ENCODE assay signal across 1 cellular context in the genomic region with DNA sequence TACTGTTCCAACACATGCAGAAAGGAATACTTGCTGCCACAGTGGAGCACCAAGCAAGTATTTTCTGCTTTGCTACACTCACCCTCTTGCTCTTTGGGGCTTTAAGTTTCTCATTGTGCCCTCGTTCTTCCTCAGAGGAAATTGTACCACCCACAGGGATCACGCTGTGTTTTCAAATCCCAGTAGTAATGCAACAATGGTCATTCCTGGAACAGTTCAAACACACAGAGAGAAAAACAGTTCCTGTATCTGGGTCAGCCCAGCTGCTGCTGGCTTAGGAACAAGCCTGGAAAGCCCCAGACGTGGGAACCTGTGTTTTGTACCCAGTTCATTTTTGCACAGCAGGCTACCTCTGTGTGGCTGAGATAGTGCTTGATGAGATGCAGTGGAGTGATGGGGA.
TF ChIP-seq lines count a peak whose summit lies in the region.

No MANE protein-coding gene starts in this region.

TF ChIP-seq in GM23338, 12 proteins besides CTCF, POLR2A, EP300 and RAD21 (continued from another document):
- TF ChIP-seq, protein P1, sequence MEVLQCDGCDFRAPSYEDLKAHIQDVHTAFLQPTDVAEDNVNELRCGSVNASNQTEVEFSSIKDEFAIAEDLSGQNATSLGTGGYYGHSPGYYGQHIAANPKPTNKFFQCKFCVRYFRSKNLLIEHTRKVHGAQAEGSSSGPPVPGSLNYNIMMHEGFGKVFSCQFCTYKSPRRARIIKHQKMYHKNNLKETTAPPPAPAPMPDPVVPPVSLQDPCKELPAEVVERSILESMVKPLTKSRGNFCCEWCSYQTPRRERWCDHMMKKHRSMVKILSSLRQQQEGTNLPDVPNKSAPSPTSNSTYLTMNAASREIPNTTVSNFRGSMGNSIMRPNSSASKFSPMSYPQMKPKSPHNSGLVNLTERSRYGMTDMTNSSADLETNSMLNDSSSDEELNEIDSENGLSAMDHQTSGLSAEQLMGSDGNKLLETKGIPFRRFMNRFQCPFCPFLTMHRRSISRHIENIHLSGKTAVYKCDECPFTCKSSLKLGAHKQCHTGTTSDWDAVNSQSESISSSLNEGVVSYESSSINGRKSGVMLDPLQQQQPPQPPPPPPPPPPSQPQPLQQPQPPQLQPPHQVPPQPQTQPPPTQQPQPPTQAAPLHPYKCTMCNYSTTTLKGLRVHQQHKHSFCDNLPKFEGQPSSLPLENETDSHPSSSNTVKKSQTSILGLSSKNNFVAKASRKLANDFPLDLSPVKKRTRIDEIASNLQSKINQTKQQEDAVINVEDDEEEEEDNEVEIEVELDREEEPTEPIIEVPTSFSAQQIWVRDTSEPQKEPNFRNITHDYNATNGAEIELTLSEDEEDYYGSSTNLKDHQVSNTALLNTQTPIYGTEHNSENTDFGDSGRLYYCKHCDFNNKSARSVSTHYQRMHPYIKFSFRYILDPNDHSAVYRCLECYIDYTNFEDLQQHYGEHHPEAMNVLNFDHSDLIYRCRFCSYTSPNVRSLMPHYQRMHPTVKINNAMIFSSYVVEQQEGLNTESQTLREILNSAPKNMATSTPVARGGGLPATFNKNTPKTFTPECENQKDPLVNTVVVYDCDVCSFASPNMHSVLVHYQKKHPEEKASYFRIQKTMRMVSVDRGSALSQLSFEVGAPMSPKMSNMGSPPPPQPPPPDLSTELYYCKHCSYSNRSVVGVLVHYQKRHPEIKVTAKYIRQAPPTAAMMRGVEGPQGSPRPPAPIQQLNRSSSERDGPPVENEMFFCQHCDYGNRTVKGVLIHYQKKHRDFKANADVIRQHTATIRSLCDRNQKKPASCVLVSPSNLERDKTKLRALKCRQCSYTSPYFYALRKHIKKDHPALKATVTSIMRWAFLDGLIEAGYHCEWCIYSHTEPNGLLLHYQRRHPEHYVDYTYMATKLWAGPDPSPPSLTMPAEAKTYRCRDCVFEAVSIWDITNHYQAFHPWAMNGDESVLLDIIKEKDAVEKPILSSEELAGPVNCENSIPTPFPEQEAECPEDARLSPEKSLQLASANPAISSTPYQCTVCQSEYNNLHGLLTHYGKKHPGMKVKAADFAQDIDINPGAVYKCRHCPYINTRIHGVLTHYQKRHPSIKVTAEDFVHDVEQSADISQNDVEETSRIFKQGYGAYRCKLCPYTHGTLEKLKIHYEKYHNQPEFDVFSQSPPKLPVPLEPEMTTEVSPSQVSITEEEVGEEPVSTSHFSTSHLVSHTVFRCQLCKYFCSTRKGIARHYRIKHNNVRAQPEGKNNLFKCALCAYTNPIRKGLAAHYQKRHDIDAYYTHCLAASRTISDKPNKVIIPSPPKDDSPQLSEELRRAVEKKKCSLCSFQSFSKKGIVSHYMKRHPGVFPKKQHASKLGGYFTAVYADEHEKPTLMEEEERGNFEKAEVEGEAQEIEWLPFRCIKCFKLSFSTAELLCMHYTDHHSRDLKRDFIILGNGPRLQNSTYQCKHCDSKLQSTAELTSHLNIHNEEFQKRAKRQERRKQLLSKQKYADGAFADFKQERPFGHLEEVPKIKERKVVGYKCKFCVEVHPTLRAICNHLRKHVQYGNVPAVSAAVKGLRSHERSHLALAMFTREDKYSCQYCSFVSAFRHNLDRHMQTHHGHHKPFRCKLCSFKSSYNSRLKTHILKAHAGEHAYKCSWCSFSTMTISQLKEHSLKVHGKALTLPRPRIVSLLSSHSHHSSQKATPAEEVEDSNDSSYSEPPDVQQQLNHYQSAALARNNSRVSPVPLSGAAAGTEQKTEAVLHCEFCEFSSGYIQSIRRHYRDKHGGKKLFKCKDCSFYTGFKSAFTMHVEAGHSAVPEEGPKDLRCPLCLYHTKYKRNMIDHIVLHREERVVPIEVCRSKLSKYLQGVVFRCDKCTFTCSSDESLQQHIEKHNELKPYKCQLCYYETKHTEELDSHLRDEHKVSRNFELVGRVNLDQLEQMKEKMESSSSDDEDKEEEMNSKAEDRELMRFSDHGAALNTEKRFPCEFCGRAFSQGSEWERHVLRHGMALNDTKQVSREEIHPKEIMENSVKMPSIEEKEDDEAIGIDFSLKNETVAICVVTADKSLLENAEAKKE (CRISPR knock-in tag; IDR thresholded peaks at IDR 0.05), result no peak
- TF ChIP-seq, protein P2, sequence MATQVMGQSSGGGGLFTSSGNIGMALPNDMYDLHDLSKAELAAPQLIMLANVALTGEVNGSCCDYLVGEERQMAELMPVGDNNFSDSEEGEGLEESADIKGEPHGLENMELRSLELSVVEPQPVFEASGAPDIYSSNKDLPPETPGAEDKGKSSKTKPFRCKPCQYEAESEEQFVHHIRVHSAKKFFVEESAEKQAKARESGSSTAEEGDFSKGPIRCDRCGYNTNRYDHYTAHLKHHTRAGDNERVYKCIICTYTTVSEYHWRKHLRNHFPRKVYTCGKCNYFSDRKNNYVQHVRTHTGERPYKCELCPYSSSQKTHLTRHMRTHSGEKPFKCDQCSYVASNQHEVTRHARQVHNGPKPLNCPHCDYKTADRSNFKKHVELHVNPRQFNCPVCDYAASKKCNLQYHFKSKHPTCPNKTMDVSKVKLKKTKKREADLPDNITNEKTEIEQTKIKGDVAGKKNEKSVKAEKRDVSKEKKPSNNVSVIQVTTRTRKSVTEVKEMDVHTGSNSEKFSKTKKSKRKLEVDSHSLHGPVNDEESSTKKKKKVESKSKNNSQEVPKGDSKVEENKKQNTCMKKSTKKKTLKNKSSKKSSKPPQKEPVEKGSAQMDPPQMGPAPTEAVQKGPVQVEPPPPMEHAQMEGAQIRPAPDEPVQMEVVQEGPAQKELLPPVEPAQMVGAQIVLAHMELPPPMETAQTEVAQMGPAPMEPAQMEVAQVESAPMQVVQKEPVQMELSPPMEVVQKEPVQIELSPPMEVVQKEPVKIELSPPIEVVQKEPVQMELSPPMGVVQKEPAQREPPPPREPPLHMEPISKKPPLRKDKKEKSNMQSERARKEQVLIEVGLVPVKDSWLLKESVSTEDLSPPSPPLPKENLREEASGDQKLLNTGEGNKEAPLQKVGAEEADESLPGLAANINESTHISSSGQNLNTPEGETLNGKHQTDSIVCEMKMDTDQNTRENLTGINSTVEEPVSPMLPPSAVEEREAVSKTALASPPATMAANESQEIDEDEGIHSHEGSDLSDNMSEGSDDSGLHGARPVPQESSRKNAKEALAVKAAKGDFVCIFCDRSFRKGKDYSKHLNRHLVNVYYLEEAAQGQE (IDR thresholded peaks at IDR 0.05; ENCODE audit: unreplicated experiment), result no peak
- TF ChIP-seq STAT1 (IDR thresholded peaks at IDR 0.05; ENCODE audit: unreplicated experiment) (no peak), CREB1 (CRISPR knock-in tag; IDR thresholded peaks at IDR 0.05; ENCODE audit: low read depth) (no peak), POLR2AphosphoS5 (IDR thresholded peaks at IDR 0.05; ENCODE audit: low read depth) (no peak), ZNF331 (CRISPR knock-in tag; IDR thresholded peaks at IDR 0.05; ENCODE audit: low read depth) (no peak), EZH2phosphoT487 (IDR thresholded peaks at IDR 0.05; ENCODE audit: unreplicated experiment) (no peak), JUNB (IDR thresholded peaks at IDR 0.05; ENCODE audit: unreplicated experiment) (no peak), NANOG (IDR thresholded peaks at IDR 0.05; ENCODE audit: borderline replicate concordance) (no peak)
- TF ChIP-seq, protein P3, sequence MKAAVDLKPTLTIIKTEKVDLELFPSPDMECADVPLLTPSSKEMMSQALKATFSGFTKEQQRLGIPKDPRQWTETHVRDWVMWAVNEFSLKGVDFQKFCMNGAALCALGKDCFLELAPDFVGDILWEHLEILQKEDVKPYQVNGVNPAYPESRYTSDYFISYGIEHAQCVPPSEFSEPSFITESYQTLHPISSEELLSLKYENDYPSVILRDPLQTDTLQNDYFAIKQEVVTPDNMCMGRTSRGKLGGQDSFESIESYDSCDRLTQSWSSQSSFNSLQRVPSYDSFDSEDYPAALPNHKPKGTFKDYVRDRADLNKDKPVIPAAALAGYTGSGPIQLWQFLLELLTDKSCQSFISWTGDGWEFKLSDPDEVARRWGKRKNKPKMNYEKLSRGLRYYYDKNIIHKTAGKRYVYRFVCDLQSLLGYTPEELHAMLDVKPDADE (IDR thresholded peaks at IDR 0.05), result no peak
